In genomic region chr5:172175263-172175719, GRCh38 we compare ENCODE assay signal across 7 cellular contexts. TPM values are rescaled to one million over a fixed set of nuclear protein-coding genes. Genes with fewer than 3 reads are reported as not detected.
A peak's percentile ranks its signal among the peaks of the same experiment; 100 is the strongest.
DNase-seq lines count a peak whose midpoint lies in the region; ATAC-seq and TF ChIP-seq lines count a peak whose summit lies in the region.

No MANE protein-coding gene starts in this region.

- intact Hi-C loops in activated B cell treated with CpG ODN at 0.5 μM for 24 hours (cut with micrococcal nuclease): loop anchor here (1.0 to 2.0 kb wide), 6 partner anchors 10 to 68 kb away; partner anchors contain the start of gene STK10
- intact Hi-C loops in dendritic cell treated with granulocyte-macrophage colony-stimulating factor and Interleukin-4, amounts not matched to agents 40 ng/mL and 50 ng/mL, for 4 days (cut with micrococcal nuclease): no loop called here

- peak overlapping the region; percentile 85 for H3K4me3 Mint-ChIP-seq in activated B cell treated with CpG ODN at 0.5 μM for 24 hours
- peak overlapping the region; percentile 77 for H3K4me3 Mint-ChIP-seq in dendritic cell treated with granulocyte-macrophage colony-stimulating factor and Interleukin-4, amounts not matched to agents 40 ng/mL and 50 ng/mL, for 4 days

- POLR2A ChIA-PET in activated B cell treated with CpG ODN at 0.5 μM for 24 hours (lab: Charles Lee): interaction anchor here (0.5 to 5.9 kb wide), 19 partner anchors 10 to 787 kb away, joined by 3 to 184 read pairs (median 6); partner anchors contain the start of genes FBXW11 and STK10

- peaks cover 44% of the 10 kb centered on the region for H3K36me3 Mint-ChIP-seq in activated B cell treated with CpG ODN at 0.5 μM for 24 hours (ENCODE audit: low read depth)
- peaks cover 52% of the 10 kb centered on the region for H3K36me3 Mint-ChIP-seq in dendritic cell treated with granulocyte-macrophage colony-stimulating factor and Interleukin-4, amounts not matched to agents 40 ng/mL and 50 ng/mL, for 4 days (ENCODE audit: low read depth)

- CTCF ChIA-PET in activated B cell treated with CpG ODN at 0.5 μM for 24 hours (lab: Charles Lee): interaction anchor here (1.5 to 4.5 kb wide), 3 partner anchors 11 to 118 kb away, joined by 3 to 48 read pairs (median 7); partner anchors contain the start of gene STK10

- H3K9me3 Mint-ChIP-seq in activated B cell treated with CpG ODN at 0.5 μM for 24 hours: no peaks in the 10 kb centered on the region
- no peaks in the 10 kb centered on the region for H3K9me3 Mint-ChIP-seq in dendritic cell treated with granulocyte-macrophage colony-stimulating factor and Interleukin-4, amounts not matched to agents 40 ng/mL and 50 ng/mL, for 4 days

- no peak for TF ChIP-seq CTCF in activated B cell treated with CpG ODN at 0.5 μM for 24 hours (IDR thresholded peaks at IDR 0.05)

- H3K27ac Mint-ChIP-seq in activated B cell treated with CpG ODN at 0.5 μM for 24 hours: peak overlapping the region; percentile 86
- H3K27ac Mint-ChIP-seq in dendritic cell treated with granulocyte-macrophage colony-stimulating factor and Interleukin-4, amounts not matched to agents 40 ng/mL and 50 ng/mL, for 4 days: peak overlapping the region; percentile 74

- H3K4me1 Mint-ChIP-seq in activated B cell treated with CpG ODN at 0.5 μM for 24 hours: peaks cover 91% of the 10 kb centered on the region
- peaks cover 96% of the 10 kb centered on the region for H3K4me1 Mint-ChIP-seq in dendritic cell treated with granulocyte-macrophage colony-stimulating factor and Interleukin-4, amounts not matched to agents 40 ng/mL and 50 ng/mL, for 4 days (ENCODE audit: low read depth)

- DNase-seq in activated B cell treated with CpG ODN at 0.5 μM for 24 hours (peak; percentile 53), NCI-H2081 (lab: John Stamatoyannopoulos, UW) (no peak)
- DNase-seq in stimulated activated CD4-positive, alpha-beta T cell treated with anti-CD3 and anti-CD28 coated beads, Interleukin-12 subunit alpha, Interleukin-12 subunit beta, amount 100 ng/mL, for 48 hours (ENCODE audit: low read depth in 2 of 3, low spot score in 1 of 3): peak; percentile 81 to 87 (median 87)

- no peaks in the 10 kb centered on the region for H3K27me3 Mint-ChIP-seq in activated B cell treated with CpG ODN at 0.5 μM for 24 hours
- H3K27me3 Mint-ChIP-seq in dendritic cell treated with granulocyte-macrophage colony-stimulating factor and Interleukin-4, amounts not matched to agents 40 ng/mL and 50 ng/mL, for 4 days: no peaks in the 10 kb centered on the region

- peak; percentile 54 for ATAC-seq in GM19397 (IDR thresholded peaks at IDR 0.05; ENCODE audit: unreplicated experiment)
- peak; percentile 51 for ATAC-seq in HG03442 (IDR thresholded peaks at IDR 0.05; ENCODE audit: unreplicated experiment)
- peak; percentile 82 for ATAC-seq in activated B cell treated with CpG ODN at 0.5 μM for 24 hours (ENCODE audit: low read depth)
- ATAC-seq in HG03135 (IDR thresholded peaks at IDR 0.05; ENCODE audit: unreplicated experiment): no peak

RNA-seq across cellular contexts. Expression of gene STK10, which starts 12.7 kb away (rescaled TPM):
- total RNA-seq in activated B cell treated with CpG ODN at 0.5 μM for 24 hours: 233 and 276 TPM in 2 replicates

RNA-seq across cellular contexts. Expression of gene EFCAB9, which starts 18.7 kb away (rescaled TPM):
- not detected in 2 replicates for total RNA-seq in activated B cell treated with CpG ODN at 0.5 μM for 24 hours

Comparison
In these comparisons a context has a peak if more than half of its experiments do, and no peak if none do; other contexts are left out.
1. DNase-seq: peak in activated B cell treated with CpG ODN at 0.5 μM for 24 hours (single experiment) and stimulated activated CD4-positive, alpha-beta T cell treated with anti-CD3 and anti-CD28 coated beads, Interleukin-12 subunit alpha, Interleukin-12 subunit beta, amount 100 ng/mL, for 48 hours (3 of 3); none in NCI-H2081 (0 of 2).